ENCODE assay signal across 8 cellular contexts in genomic region chr2:24792874-24793751, GRCh38. TPM values are rescaled to one million over a fixed set of nuclear protein-coding genes. Genes with fewer than 3 reads are reported as not detected.
DNase-seq lines count a peak whose midpoint lies in the region; ATAC-seq and TF ChIP-seq lines count a peak whose summit lies in the region.

Gene CENPO, plus strand, starts transcription at chr2:24793425. Its CDS starts 495 bp downstream, at chr2:24793920.
Gene PTRHD1, minus strand, starts transcription at chr2:24793391. Its CDS starts 14 bp downstream, at chr2:24793377.

- peak; percentile 45 for TF ChIP-seq CTCF in DOHH2 (IDR thresholded peaks at IDR 0.05; ENCODE audit: low read depth, low read length, poor library complexity, severe bottlenecking)
- TF ChIP-seq CTCF in Peyer's patch (IDR thresholded peaks at IDR 0.05): peak in 5 of 6 experiments; percentile 39 to 87 (median 85)

- H3K9me2 ChIP-seq in DOHH2 (replicated peaks; ENCODE audit: control insufficient read depth, low read length): no peaks in the 10 kb centered on the region

- peaks cover 48% of the 10 kb centered on the region for H3K36me3 ChIP-seq in DOHH2 (ENCODE audit: control insufficient read depth, low read length)
- peaks cover 33% of the 10 kb centered on the region for H3K36me3 ChIP-seq in KOPT-K1 (ENCODE audit: insufficient read depth, low read length)
- H3K36me3 ChIP-seq in Peyer's patch: no peaks in the 10 kb centered on the region
- peaks cover 0 to 3% of the 10 kb centered on the region in 2 donors for H3K36me3 ChIP-seq in muscle layer of duodenum (ENCODE audit: control insufficient read depth in 1 of 2, insufficient read depth in 2 of 2, low read length in 2 of 2)

- H3K27me3 ChIP-seq in DOHH2 (ENCODE audit: control insufficient read depth, low read length) (no peaks in the 10 kb centered on the region), Peyer's patch (no peaks in the 10 kb centered on the region), muscle layer of duodenum (ENCODE audit: low read depth, low read length) (no peaks in the 10 kb centered on the region)

- ATAC-seq in GM21786 (IDR thresholded peaks at IDR 0.05; ENCODE audit: unreplicated experiment): peak; percentile 91
- peak; percentile 97 for ATAC-seq in esophagus mucosa

- peaks cover 51% of the 10 kb centered on the region for H3K79me2 ChIP-seq in DOHH2 (ENCODE audit: control insufficient read depth, low read length)

- H3K4me3 ChIP-seq in DOHH2 (ENCODE audit: low read length): peak within 1 kb of the TSS; percentile 97
- H3K4me3 ChIP-seq in Peyer's patch: peak within 1 kb of the TSS; percentile 64 to 85 (median 72)
- H3K4me3 ChIP-seq in muscle layer of duodenum (ENCODE audit: low read depth in 1 of 2, low read length in 2 of 2): peak within 1 kb of the TSS; percentile 76 to 98

- H3K9me3 ChIP-seq in DOHH2 (ENCODE audit: control insufficient read depth, insufficient read depth, low read length) (no peaks in the 10 kb centered on the region), KOPT-K1 (ENCODE audit: insufficient read depth, low read length, poor library complexity, severe bottlenecking) (no peaks in the 10 kb centered on the region), Peyer's patch (no peaks in the 10 kb centered on the region), muscle layer of duodenum (ENCODE audit: control insufficient read depth in 1 of 2, low read length in 2 of 2) (no peaks in the 10 kb centered on the region)

- H3F3A ChIP-seq in DOHH2 (ENCODE audit: control insufficient read depth, insufficient read depth): no peaks in the 10 kb centered on the region

- TF ChIP-seq POLR2A in Peyer's patch (IDR thresholded peaks at IDR 0.05): peak; percentile 20 to 56

- H3K27ac ChIP-seq in DOHH2 (ENCODE audit: low read depth, low read length) (peak within 1 kb of the TSS; percentile 83), KOPT-K1 (ENCODE audit: low read depth, low read length, poor library complexity, severe bottlenecking) (peak within 1 kb of the TSS; percentile 98), Peyer's patch (peak within 1 kb of the TSS; percentile 94 to 97 (median 96)), muscle layer of duodenum (ENCODE audit: low read length) (peak within 1 kb of the TSS; percentile 95)

- no peaks in the 10 kb centered on the region for H4K20me1 ChIP-seq in DOHH2 (ENCODE audit: control insufficient read depth, insufficient read depth, low read depth, low read length)

- H3K4me1 ChIP-seq in DOHH2 (ENCODE audit: control insufficient read depth, low read length): peaks cover 37% of the 10 kb centered on the region
- peaks cover 0 to 9% (median 2%) of the 10 kb centered on the region in 4 donors for H3K4me1 ChIP-seq in Peyer's patch
- H3K4me1 ChIP-seq in muscle layer of duodenum (ENCODE audit: control insufficient read depth in 1 of 2, insufficient read depth in 2 of 2, low read length in 2 of 2): peaks cover 0 to 12% of the 10 kb centered on the region in 2 donors

- peak within 1 kb of the TSS; percentile 97 for H3K4me2 ChIP-seq in DOHH2 (ENCODE audit: low read length)

- DNase-seq in Peyer's patch: peak; percentile 95 to 98 (median 98)
- DNase-seq in activated T-cell treated with anti-CD3 and anti-CD28 coated beads, Interleukin-2, amount 50 U/mL, for 48 hours: peak; percentile 95 to 96
- peak; percentile 89 to 94 for DNase-seq in stimulated activated CD8-positive, alpha-beta memory T cell treated with anti-CD3 and anti-CD28 coated beads, Interleukin-7, amount 100 ng/mL, for 4 hours (ENCODE audit: low read depth in 2 of 2)

RNA-seq across cellular contexts. Expression of gene CENPO, which starts in this region (rescaled TPM):
- total RNA-seq in Peyer's patch (10 to 100 TPM in 2 of 4 donors, 1 to 10 TPM in 2; 8.5 to 10.7 (median 10.0) TPM), esophagus mucosa (8.7 TPM)

RNA-seq across cellular contexts. Expression of gene PTRHD1, which starts in this region (rescaled TPM):
- total RNA-seq in Peyer's patch: 10 to 100 TPM; 19.9 to 38.7 (median 21.2) TPM
- total RNA-seq in esophagus mucosa: 34.9 TPM

Comparison
In these comparisons a context has a peak if more than half of its experiments do, and no peak if none do; other contexts are left out.
1. Peak in every context shown above with its lines: DNase-seq, ATAC-seq, H3K4me3 ChIP-seq and H3K27ac ChIP-seq.